20 cellular contexts compared by ENCODE assay signal in genomic region chr20:7240490-7240889, GRCh38.
DNase-seq lines count a peak whose midpoint lies in the region; ATAC-seq and TF ChIP-seq lines count a peak whose summit lies in the region.
"Had no signal": no experiment of that assay in that cellular context is flagged by ENCODE, and none has a peak within 500 bp of the region (broad histone marks: within the 10 kb centered on the region; RNA-seq: fewer than 3 reads in every experiment).

No MANE protein-coding gene starts in this region.

- ATAC-seq in heart left ventricle (peak; percentile 34 to 64 (median 54)), left lung (peak; percentile 77)
- ATAC-seq: GM23338, HCT116 had no signal

- H3K4me1 ChIP-seq in heart left ventricle (no peaks in the 10 kb centered on the region), left ventricle myocardium inferior (peaks cover 4% of the 10 kb centered on the region), left lung (no peaks in the 10 kb centered on the region), suprapubic skin (no peaks in the 10 kb centered on the region)
- H3K4me1 ChIP-seq: BE2C had no signal

- TF ChIP-seq CTCF in heart left ventricle (IDR thresholded peaks at IDR 0.05) (no peak), left ventricle myocardium inferior (IDR thresholded peaks at IDR 0.05; ENCODE audit: borderline replicate concordance) (no peak), left lung (IDR thresholded peaks at IDR 0.05) (no peak), suprapubic skin (IDR thresholded peaks at IDR 0.05) (no peak)

- H3K27ac ChIP-seq in heart left ventricle = no peak overlapping the region
- no peak overlapping the region for H3K27ac ChIP-seq in left ventricle myocardium inferior (replicated peaks)
- H3K27ac ChIP-seq in left lung = no peak overlapping the region
- H3K27ac ChIP-seq in suprapubic skin = no peak overlapping the region

- no peak for TF ChIP-seq POLR2A in heart left ventricle (IDR thresholded peaks at IDR 0.05)
- TF ChIP-seq POLR2A in suprapubic skin (IDR thresholded peaks at IDR 0.05) = no peak

- no peaks in the 10 kb centered on the region for H3K27me3 ChIP-seq in heart left ventricle
- no peaks in the 10 kb centered on the region for H3K27me3 ChIP-seq in left ventricle myocardium inferior (ENCODE audit: low read depth)
- no peaks in the 10 kb centered on the region for H3K27me3 ChIP-seq in left lung
- no peaks in the 10 kb centered on the region for H3K27me3 ChIP-seq in suprapubic skin
- H3K27me3 ChIP-seq: BE2C had no signal

- WGBS in heart left ventricle, 4 donors = 84 to 92% (median 87%) methylated on average over 3 of the region's 3 CpGs
- 91% methylated on average over 3 of the region's 3 CpGs for WGBS in suprapubic skin

- H3K36me3 ChIP-seq in heart left ventricle (no peaks in the 10 kb centered on the region), left ventricle myocardium inferior (no peaks in the 10 kb centered on the region), left lung (no peaks in the 10 kb centered on the region), suprapubic skin (no peaks in the 10 kb centered on the region)
- H3K36me3 ChIP-seq: BE2C had no signal

- H3K9me3 ChIP-seq in heart left ventricle (no peaks in the 10 kb centered on the region), left ventricle myocardium inferior (replicated peaks) (no peaks in the 10 kb centered on the region), left lung (no peaks in the 10 kb centered on the region), suprapubic skin (no peaks in the 10 kb centered on the region)
- H3K9me3 ChIP-seq: BE2C had no signal

- TF ChIP-seq EP300 in suprapubic skin (IDR thresholded peaks at IDR 0.05) = no peak

- intact Hi-C loops in heart left ventricle (cut with DNase I) = loop anchor here in 1 of 10 donors (10.0 kb wide), 1 partner anchor 106 kb away; no protein-coding TSS in a partner anchor
- intact Hi-C loops in left ventricle myocardium inferior (cut with micrococcal nuclease) = no loop called here
- intact Hi-C loops in left lung (cut with DNase I) = no loop called here

- H3K4me3 ChIP-seq in heart left ventricle = no peak overlapping the region
- H3K4me3 ChIP-seq in left ventricle myocardium inferior = no peak overlapping the region
- no peak overlapping the region for H3K4me3 ChIP-seq in left lung
- no peak overlapping the region for H3K4me3 ChIP-seq in suprapubic skin
- H3K4me3 ChIP-seq: GM23338 had no signal

- DNase-seq in heart left ventricle (no peak), left ventricle myocardium inferior (no peak), NCI-H2029 (lab: John Stamatoyannopoulos, UW) (peak; percentile 21), NCI-H510A treated with DMSO at 0.1 percent for 48 hours (lab: John Stamatoyannopoulos, UW) (peak; percentile 85), left lung (no peak), NCI-H1105 (lab: John Stamatoyannopoulos, UW) (no peak), suprapubic skin (ENCODE audit: low spot score in 2 of 2) (no peak)
- DNase-seq: ACHN; BE2C; C1 segment of cervical spinal cord; CD4-positive, CD25-positive, alpha-beta regulatory T cell; CD8-positive, alpha-beta memory T cell; COR-L47; DMS 273 treated with DMSO at 0.1 percent for 48 hours; DMS79; GDM1; H7; HFFc6 had no signal

Comparison
In these comparisons a context has a peak if more than half of its experiments do, and no peak if none do; other contexts are left out.
1. DNase-seq: peak in NCI-H2029 (single experiment) and NCI-H510A treated with DMSO at 0.1 percent for 48 hours (single experiment); none in heart left ventricle (0 of 5), left ventricle myocardium inferior (single experiment), left lung (0 of 2), NCI-H1105 (single experiment) and suprapubic skin (0 of 2).